Comparison of ENCODE assay signal across 8 cellular contexts in genomic region chr1:146448212-146448868, GRCh38.
A peak's percentile ranks its signal among the peaks of the same experiment; 100 is the strongest.
DNase-seq lines count a peak whose midpoint lies in the region; ATAC-seq and TF ChIP-seq lines count a peak whose summit lies in the region.
"Not testable (repeated sequence)": the region's sequence is repeated elsewhere in the genome, so short reads cannot be mapped to it uniquely, and the experiment has no call there.

No MANE protein-coding gene starts in this region.

- H3K4me1 Mint-ChIP-seq in activated CD4-positive, alpha-beta memory T cell treated with anti-CD3 and anti-CD28 coated beads for 36 hours (ENCODE audit: low read depth); endodermal cell: not testable (repeated sequence)

- not testable (repeated sequence) for DNase-seq in BJ (ENCODE audit: low read depth); PC-3; endodermal cell; smooth muscle cell (lab: John Stamatoyannopoulos, UW; ENCODE audit: unreplicated experiment)
- DNase-seq in activated CD4-positive, alpha-beta memory T cell treated with anti-CD3 and anti-CD28 coated beads for 36 hours = peak; percentile 78
- DNase-seq in activated gamma-delta T cell treated with anti-CD3 and anti-CD28 coated beads, Interleukin-2, amount 50 U/mL, for 16 hours (ENCODE audit: low read depth) = peak; percentile 38
- peak; percentile 55 to 57 (median 56) for DNase-seq in right lobe of liver
- DNase-seq in stimulated activated CD8-positive, alpha-beta memory T cell treated with anti-CD3 and anti-CD28 coated beads, Interleukin-4, amount 100 ng/mL, for 1 hour (ENCODE audit: low read depth in 2 of 2, low spot score in 1 of 2) = peak; percentile 32 to 41

- H3K36me3 Mint-ChIP-seq in activated CD4-positive, alpha-beta memory T cell treated with anti-CD3 and anti-CD28 coated beads for 36 hours; endodermal cell (ENCODE audit: low read depth): not testable (repeated sequence)

- H3K36me3 ChIP-seq in BJ (ENCODE audit: control insufficient read depth, insufficient read depth, low read length); PC-3 (ENCODE audit: low read depth, low read length); endodermal cell (ENCODE audit: control insufficient read depth, insufficient read depth, low read length); right lobe of liver; smooth muscle cell (ENCODE audit: low read depth): not testable (repeated sequence)

- H4K20me1 ChIP-seq in PC-3 (ENCODE audit: low read length); smooth muscle cell (ENCODE audit: low read depth): not testable (repeated sequence)

- peak; percentile 87 for ATAC-seq in PC-3
- ATAC-seq in right lobe of liver = peak in 3 of 4 donors; percentile 43 to 54 (median 44)

- not testable (repeated sequence) for H3K9me2 ChIP-seq in PC-3 (replicated peaks; ENCODE audit: low read length)

- H3K9ac ChIP-seq in PC-3 (ENCODE audit: low read length); endodermal cell (ENCODE audit: extremely low read depth, low read length, poor library complexity, severe bottlenecking); smooth muscle cell (ENCODE audit: low read depth): not testable (repeated sequence)

- WGBS in endodermal cell (ENCODE audit: insufficient coverage in 1 of 2, insufficient read length in 1 of 2), 2 experiments = 0% methylated on average over 2 of the region's 4 CpGs; no CpG with 5 or more reads in 1 of the 2 experiments
- 27% methylated on average over 3 of the region's 4 CpGs for WGBS in right lobe of liver (ENCODE audit: insufficient coverage, low coverage, low lambda C conversion rate, missing lambda C conversion rate)
- 5% methylated on average over 3 of the region's 4 CpGs for WGBS in smooth muscle cell (ENCODE audit: low lambda C conversion rate)

- not testable (repeated sequence) for H3K4me2 ChIP-seq in PC-3 (ENCODE audit: low read length)
- H3K4me2 ChIP-seq in smooth muscle cell = peak overlapping the region; percentile 66

- not testable (repeated sequence) for H3K4me3 ChIP-seq in BJ (ENCODE audit: low read depth, low read length); PC-3 (ENCODE audit: low read length); endodermal cell (ENCODE audit: low read length); right lobe of liver; smooth muscle cell

- not testable (repeated sequence) for H3K27me3 ChIP-seq in BJ (ENCODE audit: control insufficient read depth, insufficient read depth, low read length); PC-3 (ENCODE audit: low read length); endodermal cell (ENCODE audit: control insufficient read depth, insufficient read depth, low read length, poor library complexity, severe bottlenecking); right lobe of liver; smooth muscle cell (ENCODE audit: low read depth)

- intact Hi-C loops in PC-3 (cut with micrococcal nuclease); activated CD4-positive, alpha-beta memory T cell treated with anti-CD3 and anti-CD28 coated beads for 36 hours (cut with micrococcal nuclease); right lobe of liver (cut with DNase I): not testable (repeated sequence)

- H3K79me2 ChIP-seq in PC-3 (ENCODE audit: low read length); smooth muscle cell (ENCODE audit: low read depth): not testable (repeated sequence)

- TF ChIP-seq CTCF in BJ (IDR thresholded peaks at IDR 0.05; ENCODE audit: insufficient read depth, low read depth, low read length) = peak; percentile 15; the same call in 1 of the 2 replicates
- TF ChIP-seq CTCF in PC-3 (conservative IDR thresholded peaks at IDR 0.05; ENCODE audit: low read depth, low read length) = not testable (repeated sequence)
- TF ChIP-seq CTCF in endodermal cell (conservative IDR thresholded peaks at IDR 0.05) = peak; percentile 65
- TF ChIP-seq CTCF in right lobe of liver (IDR thresholded peaks at IDR 0.05) = peak in 3 of 4 donors; percentile 38 to 43 (median 39)
- TF ChIP-seq CTCF in smooth muscle cell (IDR thresholded peaks at IDR 0.05; ENCODE audit: borderline replicate concordance, insufficient read depth, poor library complexity, severe bottlenecking) = peak; percentile 40

- not testable (repeated sequence) for BruUV-seq in PC-3 (replicated peaks; lab: Mats Ljungman, UMichigan)

- not testable (repeated sequence) for H3K9me3 Mint-ChIP-seq in activated CD4-positive, alpha-beta memory T cell treated with anti-CD3 and anti-CD28 coated beads for 36 hours; endodermal cell

- TF ChIP-seq POLR2A in right lobe of liver (IDR thresholded peaks at IDR 0.05) = not testable (repeated sequence)

- H3K4me1 ChIP-seq in PC-3 (ENCODE audit: insufficient read depth, low read length); endodermal cell (ENCODE audit: control insufficient read depth, insufficient read depth, low read length); right lobe of liver; smooth muscle cell (ENCODE audit: low read depth): not testable (repeated sequence)

- not testable (repeated sequence) for H3K27me3 Mint-ChIP-seq in activated CD4-positive, alpha-beta memory T cell treated with anti-CD3 and anti-CD28 coated beads for 36 hours; endodermal cell (ENCODE audit: insufficient read depth)

- H3F3A ChIP-seq in PC-3 (ENCODE audit: low read length, unreplicated experiment); smooth muscle cell (ENCODE audit: low read depth): not testable (repeated sequence)

- H3K9me3 ChIP-seq in PC-3 (ENCODE audit: low read length); endodermal cell (ENCODE audit: control insufficient read depth, low read length); right lobe of liver; smooth muscle cell (replicated peaks; ENCODE audit: low read depth): not testable (repeated sequence)

- CTCF ChIA-PET in BJ (lab: Yijun Ruan, JAX); PC-3 (lab: Charles Lee); activated CD4-positive, alpha-beta memory T cell treated with anti-CD3 and anti-CD28 coated beads for 36 hours (lab: Charles Lee): not testable (repeated sequence)

- H2AFZ ChIP-seq in PC-3 (ENCODE audit: low read length); smooth muscle cell (ENCODE audit: low read depth): not testable (repeated sequence)

- not testable (repeated sequence) for H3K4me3 Mint-ChIP-seq in activated CD4-positive, alpha-beta memory T cell treated with anti-CD3 and anti-CD28 coated beads for 36 hours; endodermal cell

- not testable (repeated sequence) for H3K27ac Mint-ChIP-seq in activated CD4-positive, alpha-beta memory T cell treated with anti-CD3 and anti-CD28 coated beads for 36 hours; endodermal cell

- not testable (repeated sequence) for H3K27ac ChIP-seq in PC-3 (ENCODE audit: low read length); endodermal cell (ENCODE audit: low read depth, low read length); right lobe of liver; smooth muscle cell (ENCODE audit: low read depth)

- POLR2A ChIA-PET in BJ (lab: Charles Lee); PC-3 (lab: Charles Lee; ENCODE audit: unreplicated experiment); activated CD4-positive, alpha-beta memory T cell treated with anti-CD3 and anti-CD28 coated beads for 36 hours (lab: Charles Lee): not testable (repeated sequence)
